ENCODE assay signal across 32 cellular contexts in genomic region chr5:94468531-94468930, GRCh38.
"Had no signal": no experiment of that assay in that cellular context is flagged by ENCODE, and none has a peak within 500 bp of the region (broad histone marks: within the 10 kb centered on the region; RNA-seq: fewer than 3 reads in every experiment).

No MANE protein-coding gene starts in this region.

- H3K4me1 ChIP-seq: colonic mucosa, Peyer's patch, SJSA1 had no signal

- H3K4me3 Mint-ChIP-seq: activated B cell treated with CpG ODN at 0.5 μM for 24 hours; activated CD4-positive, alpha-beta memory T cell treated with anti-CD3 and anti-CD28 coated beads for 36 hours; activated naive CD8-positive, alpha-beta T cell treated with anti-CD3 and anti-CD28 coated beads for 36 hours; activated T-cell treated with anti-CD3 and anti-CD28 coated beads, Interleukin-2, amount 50 U/mL, for 4 hours; activated T-helper 17 cell treated with anti-CD3 and anti-CD28 coated beads, Interleukin-2, amount 50 U/mL, for 72 hours; T-helper 1 cell treated with Interleukin-12 subunit alpha and Interleukin-12 subunit beta and Interleukin-4 antibody, amounts not matched to agents 30 μg/mL and 1 μg/mL, for 36 hours; T-helper 2 cell treated with Interferon-gamma antibody and Interleukin-4, amounts not matched to agents 5 μg/mL and 100 μg/mL, for 36 hours had no signal

- H3K36me3 Mint-ChIP-seq: activated CD4-positive, alpha-beta memory T cell treated with anti-CD3 and anti-CD28 coated beads for 36 hours; activated naive CD8-positive, alpha-beta T cell treated with anti-CD3 and anti-CD28 coated beads for 36 hours had no signal

- H3K27ac ChIP-seq: brain microvascular endothelial cell, colonic mucosa, KMS-11, Peyer's patch, SJSA1 had no signal

- DNase-seq: activated B cell treated with CpG ODN at 0.5 μM for 24 hours; activated CD4-positive, alpha-beta memory T cell treated with anti-CD3 and anti-CD28 coated beads for 36 hours; activated CD4-positive, alpha-beta T cell treated with anti-CD3 and anti-CD28 coated beads for 4 hours; activated CD4-positive, alpha-beta T cell treated with anti-CD3 and anti-CD28 coated beads, Interleukin-2, amount 50 U/mL, for 1 hour; activated CD4-positive, CD25-positive, alpha-beta regulatory T cell treated with anti-CD3 and anti-CD28 coated beads, Interleukin-2, amount 50 U/mL, for 72 hours; activated CD8-positive, alpha-beta memory T cell treated with anti-CD3 and anti-CD28 coated beads, Interleukin-2, amount 50 U/mL, for 4 hours; activated effector memory CD4-positive, alpha-beta T cell treated with anti-CD3 and anti-CD28 coated beads, Interleukin-2, amount 50 U/mL, for 16 hours; activated naive CD4-positive, alpha-beta T cell; activated naive CD4-positive, alpha-beta T cell treated with anti-CD3 and anti-CD28 coated beads, Interleukin-2, amount 50 U/mL, for 16 hours; activated naive CD8-positive, alpha-beta T cell treated with anti-CD3 and anti-CD28 coated beads for 36 hours; activated T-cell treated with anti-CD3 and anti-CD28 coated beads for 4 hours; activated T-cell treated with anti-CD3 and anti-CD28 coated beads, Interleukin-2, amount 50 U/mL, for 4 hours; amniotic stem cell; aorta; brain microvascular endothelial cell; central memory CD4-positive, alpha-beta T cell; colonic mucosa; NCI-H1092 treated with DMSO at 0.1 percent for 48 hours; NCI-H187; NCI-H2107; NCI-H2171; NCI-H226; NCI-H446 treated with DMSO at 0.1 percent for 48 hours; NCI-H748 treated with DMSO at 0.1 percent for 48 hours; Peyer's patch; RPMI8226; SK-N-SH had no signal

- H3K27me3 Mint-ChIP-seq: activated B cell treated with CpG ODN at 0.5 μM for 24 hours; activated CD4-positive, alpha-beta memory T cell treated with anti-CD3 and anti-CD28 coated beads for 36 hours; activated naive CD8-positive, alpha-beta T cell treated with anti-CD3 and anti-CD28 coated beads for 36 hours; activated T-helper 17 cell treated with anti-CD3 and anti-CD28 coated beads, Interleukin-2, amount 50 U/mL, for 72 hours had no signal

- H3K27me3 ChIP-seq: brain microvascular endothelial cell, colonic mucosa, Peyer's patch, SJSA1 had no signal

- H3K4me3 ChIP-seq: colonic mucosa, Peyer's patch, SJSA1 had no signal

- H3K27ac Mint-ChIP-seq: activated B cell treated with CpG ODN at 0.5 μM for 24 hours; activated CD4-positive, alpha-beta memory T cell treated with anti-CD3 and anti-CD28 coated beads for 36 hours; activated naive CD8-positive, alpha-beta T cell treated with anti-CD3 and anti-CD28 coated beads for 36 hours; activated T-helper 17 cell treated with anti-CD3 and anti-CD28 coated beads, Interleukin-2, amount 50 U/mL, for 72 hours; T-helper 1 cell treated with Interleukin-12 subunit alpha and Interleukin-12 subunit beta and Interleukin-4 antibody, amounts not matched to agents 30 μg/mL and 1 μg/mL, for 36 hours; T-helper 2 cell treated with Interferon-gamma antibody and Interleukin-4, amounts not matched to agents 5 μg/mL and 100 μg/mL, for 36 hours had no signal

- H3K4me1 Mint-ChIP-seq: activated B cell treated with CpG ODN at 0.5 μM for 24 hours; activated naive CD8-positive, alpha-beta T cell treated with anti-CD3 and anti-CD28 coated beads for 36 hours; activated T-helper 17 cell treated with anti-CD3 and anti-CD28 coated beads, Interleukin-2, amount 50 U/mL, for 72 hours had no signal

- H3K36me3 ChIP-seq: brain microvascular endothelial cell, colonic mucosa, SJSA1 had no signal

- H3K9ac ChIP-seq: KMS-11, SK-N-SH had no signal

- H3K9me3 Mint-ChIP-seq: activated B cell treated with CpG ODN at 0.5 μM for 24 hours; activated CD4-positive, alpha-beta memory T cell treated with anti-CD3 and anti-CD28 coated beads for 36 hours; activated naive CD8-positive, alpha-beta T cell treated with anti-CD3 and anti-CD28 coated beads for 36 hours; activated T-cell treated with anti-CD3 and anti-CD28 coated beads, Interleukin-2, amount 50 U/mL, for 4 hours; activated T-helper 17 cell treated with anti-CD3 and anti-CD28 coated beads, Interleukin-2, amount 50 U/mL, for 72 hours; T-helper 1 cell treated with Interleukin-12 subunit alpha and Interleukin-12 subunit beta and Interleukin-4 antibody, amounts not matched to agents 30 μg/mL and 1 μg/mL, for 36 hours; T-helper 2 cell treated with Interferon-gamma antibody and Interleukin-4, amounts not matched to agents 5 μg/mL and 100 μg/mL, for 36 hours had no signal

- H3K9me3 ChIP-seq: colonic mucosa, Peyer's patch, SJSA1, SK-N-SH had no signal
